ENCODE assay signal across 11 cellular contexts in the genomic region with DNA sequence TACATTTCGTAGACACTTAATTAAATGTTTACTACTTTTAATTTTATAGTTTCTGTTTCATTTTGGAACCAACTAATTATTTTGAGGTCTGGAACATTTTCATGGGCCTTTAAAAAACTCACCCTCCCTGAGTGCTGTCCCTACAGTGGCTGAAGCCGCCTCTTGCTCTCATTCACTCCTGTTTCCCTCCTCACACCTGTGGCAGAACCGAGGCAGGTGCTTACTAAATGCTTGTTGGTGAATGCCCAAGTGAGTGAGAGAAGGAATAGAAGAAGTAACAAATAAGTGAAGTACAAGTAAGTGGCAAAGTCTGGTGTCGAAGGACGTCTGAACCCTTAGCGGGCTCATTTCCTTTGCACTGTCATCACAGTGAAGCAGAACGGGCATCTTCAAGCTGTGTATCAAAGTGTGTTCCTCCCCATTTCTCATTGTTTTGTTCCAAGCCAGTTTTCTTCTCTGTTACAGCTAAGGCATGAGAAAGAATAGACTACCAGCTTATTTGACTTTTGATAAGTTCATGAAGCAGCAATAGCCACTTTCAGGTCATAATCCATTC.
DNase-seq lines count a peak whose midpoint lies in the region; ATAC-seq and TF ChIP-seq lines count a peak whose summit lies in the region.
"Had no signal": no experiment of that assay in that cellular context is flagged by ENCODE, and none has a peak within 500 bp of the region (broad histone marks: within the 10 kb centered on the region; RNA-seq: fewer than 3 reads in every experiment).

No MANE protein-coding gene starts in this region.

- no peaks in the 10 kb centered on the region for H3K9me3 ChIP-seq in colonic mucosa

- H3K4me3 Mint-ChIP-seq in T-helper 2 cell treated with Interferon-gamma antibody and Interleukin-4, amounts not matched to agents 5 μg/mL and 100 μg/mL, for 36 hours: peak overlapping the region; percentile 59
- H3K4me3 Mint-ChIP-seq in stimulated activated effector memory CD8-positive, alpha-beta T cell treated with anti-CD3 and anti-CD28 coated beads, Interleukin-12 subunit alpha, Interleukin-12 subunit beta, amount 100 ng/mL, for 72 hours: no peak overlapping the region

- no peak overlapping the region for H3K9ac ChIP-seq in colonic mucosa (ENCODE audit: low read depth in 2 of 2, low read length in 2 of 2)

- H3K9me3 Mint-ChIP-seq in T-helper 2 cell treated with Interferon-gamma antibody and Interleukin-4, amounts not matched to agents 5 μg/mL and 100 μg/mL, for 36 hours: no peaks in the 10 kb centered on the region
- H3K9me3 Mint-ChIP-seq in stimulated activated effector memory CD8-positive, alpha-beta T cell treated with anti-CD3 and anti-CD28 coated beads, Interleukin-12 subunit alpha, Interleukin-12 subunit beta, amount 100 ng/mL, for 72 hours: no peaks in the 10 kb centered on the region

- H3K27ac ChIP-seq in colonic mucosa: no peak overlapping the region

- peaks cover 20% of the 10 kb centered on the region for H3K4me1 Mint-ChIP-seq in T-helper 2 cell treated with Interferon-gamma antibody and Interleukin-4, amounts not matched to agents 5 μg/mL and 100 μg/mL, for 36 hours (ENCODE audit: low read depth)
- no peaks in the 10 kb centered on the region for H3K4me1 Mint-ChIP-seq in stimulated activated effector memory CD8-positive, alpha-beta T cell treated with anti-CD3 and anti-CD28 coated beads, Interleukin-12 subunit alpha, Interleukin-12 subunit beta, amount 100 ng/mL, for 72 hours

- no peak for DNase-seq in T-helper 2 cell treated with Interferon-gamma antibody and Interleukin-4, amounts not matched to agents 5 μg/mL and 100 μg/mL, for 36 hours (ENCODE audit: low spot score)
- no peak for DNase-seq in T-helper 2 cell
- DNase-seq in stimulated activated effector memory CD8-positive, alpha-beta T cell treated with anti-CD3 and anti-CD28 coated beads, Interleukin-12 subunit alpha, Interleukin-12 subunit beta, amount 100 ng/mL, for 72 hours (ENCODE audit: low spot score in 2 of 2): no peak
- DNase-seq in kidney tubule cell (ENCODE audit: low spot score): no peak
- DNase-seq in HPDE6-E6E7 (ENCODE audit: extremely low spot score): no peak
- DNase-seq in colonic mucosa: no peak
- DNase-seq: activated T-cell treated with anti-CD3 and anti-CD28 coated beads for 4 hours; SHP77; stimulated activated CD4-positive, alpha-beta T cell treated with anti-CD3 and anti-CD28 coated beads, Interleukin-15, amount 100 ng/mL, for 24 hours had no signal

- H3K27me3 Mint-ChIP-seq in T-helper 2 cell treated with Interferon-gamma antibody and Interleukin-4, amounts not matched to agents 5 μg/mL and 100 μg/mL, for 36 hours (ENCODE audit: low read depth): no peaks in the 10 kb centered on the region

- ATAC-seq in GM21723 (IDR thresholded peaks at IDR 0.05; ENCODE audit: unreplicated experiment): peak; percentile 55
- peak; percentile 44 for ATAC-seq in HG03457 (IDR thresholded peaks at IDR 0.05; ENCODE audit: unreplicated experiment)
- no peak for ATAC-seq in stimulated activated effector memory CD8-positive, alpha-beta T cell treated with anti-CD3 and anti-CD28 coated beads, Interleukin-12 subunit alpha, Interleukin-12 subunit beta, amount 100 ng/mL, for 72 hours

- TF ChIP-seq CTCF in colonic mucosa (IDR thresholded peaks at IDR 0.05): no peak

- peaks cover 6% of the 10 kb centered on the region for H3K36me3 Mint-ChIP-seq in T-helper 2 cell treated with Interferon-gamma antibody and Interleukin-4, amounts not matched to agents 5 μg/mL and 100 μg/mL, for 36 hours (ENCODE audit: low read depth)
- no peaks in the 10 kb centered on the region for H3K36me3 Mint-ChIP-seq in stimulated activated effector memory CD8-positive, alpha-beta T cell treated with anti-CD3 and anti-CD28 coated beads, Interleukin-12 subunit alpha, Interleukin-12 subunit beta, amount 100 ng/mL, for 72 hours

- H3K4me1 ChIP-seq in colonic mucosa: no peaks in the 10 kb centered on the region

- no peaks in the 10 kb centered on the region for H3K27me3 ChIP-seq in colonic mucosa

- H3K36me3 ChIP-seq in colonic mucosa: no peaks in the 10 kb centered on the region

- intact Hi-C loops in colonic mucosa (cut with DNase I): no loop called here

- H3K27ac Mint-ChIP-seq in T-helper 2 cell treated with Interferon-gamma antibody and Interleukin-4, amounts not matched to agents 5 μg/mL and 100 μg/mL, for 36 hours: peak overlapping the region; percentile 66
- H3K27ac Mint-ChIP-seq in stimulated activated effector memory CD8-positive, alpha-beta T cell treated with anti-CD3 and anti-CD28 coated beads, Interleukin-12 subunit alpha, Interleukin-12 subunit beta, amount 100 ng/mL, for 72 hours: peak overlapping the region; percentile 44

- no peak overlapping the region for H3K4me3 ChIP-seq in colonic mucosa
